Comparison of ENCODE assay signal across 1 cellular context in the genomic region with DNA sequence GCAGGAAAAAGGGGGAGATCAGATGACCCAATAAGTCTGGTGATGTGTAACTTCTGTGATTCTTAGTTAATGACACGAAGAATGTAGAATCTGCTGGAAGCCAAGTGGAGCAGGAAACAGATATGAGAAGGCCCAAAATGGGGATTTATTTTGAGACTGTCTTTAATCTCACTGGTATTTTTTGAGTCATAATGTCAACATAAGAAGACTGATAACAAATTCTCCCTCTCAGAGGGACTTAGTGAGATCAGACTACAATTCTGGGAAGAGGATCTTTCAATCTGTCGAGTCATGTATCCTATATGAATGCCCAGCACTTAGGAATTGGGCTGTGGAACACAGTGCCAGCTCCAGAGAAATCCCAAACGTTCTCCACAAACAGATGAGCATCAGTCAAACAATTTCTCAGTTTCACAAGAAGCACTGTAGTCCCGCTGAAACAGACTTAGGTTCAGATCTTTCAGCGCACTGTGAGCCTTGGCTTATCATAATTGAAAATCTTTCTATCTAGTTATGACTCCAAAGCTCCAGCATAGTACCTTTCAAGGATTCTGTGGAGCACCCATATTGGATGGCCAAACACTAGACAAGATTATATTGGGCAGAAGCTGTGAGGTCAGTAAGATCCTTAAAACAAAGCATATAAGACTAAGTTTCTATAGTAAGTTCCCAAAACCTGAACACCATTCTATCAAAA.
TF ChIP-seq lines count a peak whose summit lies in the region.

No MANE protein-coding gene starts in this region.

TF ChIP-seq in endothelial cell of umbilical vein, 7 proteins besides CTCF, POLR2A, EP300 and RAD21:
- TF ChIP-seq EZH2 (IDR thresholded peaks at IDR 0.05; ENCODE audit: borderline replicate concordance, low read depth, low read length, severe bottlenecking), result no peak
- peak; percentile 66 for TF ChIP-seq FOS (IDR thresholded peaks at IDR 0.05; ENCODE audit: borderline replicate concordance, insufficient read depth, low read length)
- TF ChIP-seq POLR2AphosphoS5 (IDR thresholded peaks at IDR 0.05; ENCODE audit: insufficient read depth, low read depth, low read length), result peak; percentile 37
- no peak for TF ChIP-seq MYC (IDR thresholded peaks at IDR 0.05; ENCODE audit: low read depth, low read length)
- TF ChIP-seq, protein P1, sequence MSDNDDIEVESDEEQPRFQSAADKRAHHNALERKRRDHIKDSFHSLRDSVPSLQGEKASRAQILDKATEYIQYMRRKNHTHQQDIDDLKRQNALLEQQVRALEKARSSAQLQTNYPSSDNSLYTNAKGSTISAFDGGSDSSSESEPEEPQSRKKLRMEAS (IDR thresholded peaks at IDR 0.05; ENCODE audit: insufficient read depth, insufficient read length), result no peak
- peak; percentile 82 for TF ChIP-seq GATA2 (IDR thresholded peaks at IDR 0.05; ENCODE audit: insufficient read depth, insufficient read length, low read depth, low read length)
- no peak for TF ChIP-seq JUN (IDR thresholded peaks at IDR 0.05; ENCODE audit: borderline replicate concordance, insufficient read depth, insufficient read length, low read depth)
TF ChIP-seq in endothelial cell of umbilical vein: peak in this region for 3.
